1 cellular context compared by ENCODE assay signal in genomic region chr14:39762576-39763401, GRCh38.
A peak's percentile ranks its signal among the peaks of the same experiment; 100 is the strongest.
TF ChIP-seq lines count a peak whose summit lies in the region.

No MANE protein-coding gene starts in this region.

TF ChIP-seq in HepG2, 621 proteins besides CTCF, POLR2A, EP300 and RAD21 (continued from another document and continues in another):
- TF ChIP-seq TERF1 (CRISPR knock-in tag; IDR thresholded peaks at IDR 0.05) (no peak), ZNF607 (CRISPR knock-in tag; IDR thresholded peaks at IDR 0.05; ENCODE audit: borderline replicate concordance) (peak; percentile 95), SSRP1 (CRISPR knock-in tag; IDR thresholded peaks at IDR 0.05) (peak; percentile 70), ZBTB1 (CRISPR knock-in tag; IDR thresholded peaks at IDR 0.05; ENCODE audit: borderline replicate concordance) (no peak), TP53 (CRISPR knock-in tag; conservative IDR thresholded peaks at IDR 0.05) (peak; percentile 70; the same call in 1 of the 2 replicates), ERF (CRISPR knock-in tag; IDR thresholded peaks at IDR 0.05) (peak; percentile 89), HES4 (CRISPR knock-in tag; IDR thresholded peaks at IDR 0.05; ENCODE audit: borderline replicate concordance) (0 out of 2 replicates have a peak, but pooled peaks have one; percentile 18), DBP (CRISPR knock-in tag; IDR thresholded peaks at IDR 0.05; ENCODE audit: not compliant biosample characterization) (no peak), SIN3A (IDR thresholded peaks at IDR 0.05; ENCODE audit: borderline replicate concordance, low read depth, low read length) (no peak), POGZ (CRISPR knock-in tag; IDR thresholded peaks at IDR 0.05) (peak; percentile 100), ZFAT (CRISPR knock-in tag; conservative IDR thresholded peaks at IDR 0.05) (no peak), KLF9 (CRISPR knock-in tag; IDR thresholded peaks at IDR 0.05; ENCODE audit: low read depth) (no peak), MED13 (CRISPR knock-in tag; IDR thresholded peaks at IDR 0.05) (no peak), ZNF10 (CRISPR knock-in tag; IDR thresholded peaks at IDR 0.05; ENCODE audit: borderline replicate concordance, low read depth) (peak; percentile 90; the same call in 1 of the 2 replicates), NPAS2 (CRISPR knock-in tag; IDR thresholded peaks at IDR 0.05; ENCODE audit: borderline replicate concordance) (peak; percentile 89; the same call in 1 of the 2 replicates), FOXA1 (IDR thresholded peaks at IDR 0.05) (no peak), FOXA1 (CRISPR knock-in tag; IDR thresholded peaks at IDR 0.05) (no peak), SOX6 (IDR thresholded peaks at IDR 0.05) (no peak), SOX6 (CRISPR knock-in tag; IDR thresholded peaks at IDR 0.05) (peak; percentile 99), SMYD3 (CRISPR knock-in tag; IDR thresholded peaks at IDR 0.05) (peak; percentile 68; the same call in 1 of the 2 replicates), HOMEZ (CRISPR knock-in tag; IDR thresholded peaks at IDR 0.05; ENCODE audit: low read depth) (peak; percentile 100), ZBTB10 (CRISPR knock-in tag; IDR thresholded peaks at IDR 0.05; ENCODE audit: borderline replicate concordance) (no peak; the same call in 1 of the 2 replicates), NR2F1 (CRISPR knock-in tag; IDR thresholded peaks at IDR 0.05) (peak; percentile 74 to 93), ZNF558 (CRISPR knock-in tag; IDR thresholded peaks at IDR 0.05; ENCODE audit: borderline replicate concordance) (no peak), ZNF678 (CRISPR knock-in tag; IDR thresholded peaks at IDR 0.05) (no peak), ZSCAN21 (CRISPR knock-in tag; IDR thresholded peaks at IDR 0.05; ENCODE audit: borderline replicate concordance) (peak; percentile 81; the same call in 1 of the 2 replicates), ZNF841 (CRISPR knock-in tag; IDR thresholded peaks at IDR 0.05; ENCODE audit: borderline replicate concordance) (no peak), TAF15 (IDR thresholded peaks at IDR 0.05; ENCODE audit: low read depth, low read length, poor library complexity, severe bottlenecking) (no peak), ZNF383 (CRISPR knock-in tag; IDR thresholded peaks at IDR 0.05; ENCODE audit: borderline replicate concordance) (no peak), ZBTB21 (CRISPR knock-in tag; IDR thresholded peaks at IDR 0.05) (no peak; the same call in 1 of the 2 replicates), ZNF713 (CRISPR knock-in tag; IDR thresholded peaks at IDR 0.05) (peak; percentile 82; the same call in 1 of the 2 replicates), ZBTB20 (CRISPR knock-in tag; IDR thresholded peaks at IDR 0.05; ENCODE audit: borderline replicate concordance, low read depth) (peak; percentile 100), CREM (IDR thresholded peaks at IDR 0.05) (peak; percentile 65), CREM (CRISPR knock-in tag; IDR thresholded peaks at IDR 0.05) (no peak), RFX3 (CRISPR knock-in tag; IDR thresholded peaks at IDR 0.05) (no peak; the same call in 1 of the 2 replicates), BHLHE40 (IDR thresholded peaks at IDR 0.05; ENCODE audit: low read length) (peak; percentile 58), PTBP1 (IDR thresholded peaks at IDR 0.05; ENCODE audit: low read depth, low read length, poor library complexity, severe bottlenecking) (no peak), ZNF772 (CRISPR knock-in tag; IDR thresholded peaks at IDR 0.05) (peak; percentile 98), CEBPB (IDR thresholded peaks at IDR 0.05; ENCODE audit: borderline replicate concordance, low read depth, low read length) (peak; percentile 97), NCOA2 (CRISPR knock-in tag; IDR thresholded peaks at IDR 0.05) (peak; percentile 80), EEA1 (CRISPR knock-in tag; IDR thresholded peaks at IDR 0.05; ENCODE audit: borderline replicate concordance) (no peak), ZNF670 (CRISPR knock-in tag; IDR thresholded peaks at IDR 0.05; ENCODE audit: borderline replicate concordance) (peak; percentile 100; the same call in 1 of the 2 replicates), ZBTB42 (CRISPR knock-in tag; IDR thresholded peaks at IDR 0.05) (peak; percentile 81; the same call in 1 of the 2 replicates), HOXA3 (CRISPR knock-in tag; IDR thresholded peaks at IDR 0.05) (peak; percentile 92; the same call in 1 of the 2 replicates)
- TF ChIP-seq, protein P1, sequence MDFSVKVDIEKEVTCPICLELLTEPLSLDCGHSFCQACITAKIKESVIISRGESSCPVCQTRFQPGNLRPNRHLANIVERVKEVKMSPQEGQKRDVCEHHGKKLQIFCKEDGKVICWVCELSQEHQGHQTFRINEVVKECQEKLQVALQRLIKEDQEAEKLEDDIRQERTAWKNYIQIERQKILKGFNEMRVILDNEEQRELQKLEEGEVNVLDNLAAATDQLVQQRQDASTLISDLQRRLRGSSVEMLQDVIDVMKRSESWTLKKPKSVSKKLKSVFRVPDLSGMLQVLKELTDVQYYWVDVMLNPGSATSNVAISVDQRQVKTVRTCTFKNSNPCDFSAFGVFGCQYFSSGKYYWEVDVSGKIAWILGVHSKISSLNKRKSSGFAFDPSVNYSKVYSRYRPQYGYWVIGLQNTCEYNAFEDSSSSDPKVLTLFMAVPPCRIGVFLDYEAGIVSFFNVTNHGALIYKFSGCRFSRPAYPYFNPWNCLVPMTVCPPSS (IDR thresholded peaks at IDR 0.05) = no peak
- TF ChIP-seq, protein P2, sequence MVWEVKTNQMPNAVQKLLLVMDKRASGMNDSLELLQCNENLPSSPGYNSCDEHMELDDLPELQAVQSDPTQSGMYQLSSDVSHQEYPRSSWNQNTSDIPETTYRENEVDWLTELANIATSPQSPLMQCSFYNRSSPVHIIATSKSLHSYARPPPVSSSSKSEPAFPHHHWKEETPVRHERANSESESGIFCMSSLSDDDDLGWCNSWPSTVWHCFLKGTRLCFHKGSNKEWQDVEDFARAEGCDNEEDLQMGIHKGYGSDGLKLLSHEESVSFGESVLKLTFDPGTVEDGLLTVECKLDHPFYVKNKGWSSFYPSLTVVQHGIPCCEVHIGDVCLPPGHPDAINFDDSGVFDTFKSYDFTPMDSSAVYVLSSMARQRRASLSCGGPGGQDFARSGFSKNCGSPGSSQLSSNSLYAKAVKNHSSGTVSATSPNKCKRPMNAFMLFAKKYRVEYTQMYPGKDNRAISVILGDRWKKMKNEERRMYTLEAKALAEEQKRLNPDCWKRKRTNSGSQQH (CRISPR knock-in tag; IDR thresholded peaks at IDR 0.05; ENCODE audit: low read depth) = no peak; the same call in 1 of the 2 replicates
- TF ChIP-seq, protein P3, sequence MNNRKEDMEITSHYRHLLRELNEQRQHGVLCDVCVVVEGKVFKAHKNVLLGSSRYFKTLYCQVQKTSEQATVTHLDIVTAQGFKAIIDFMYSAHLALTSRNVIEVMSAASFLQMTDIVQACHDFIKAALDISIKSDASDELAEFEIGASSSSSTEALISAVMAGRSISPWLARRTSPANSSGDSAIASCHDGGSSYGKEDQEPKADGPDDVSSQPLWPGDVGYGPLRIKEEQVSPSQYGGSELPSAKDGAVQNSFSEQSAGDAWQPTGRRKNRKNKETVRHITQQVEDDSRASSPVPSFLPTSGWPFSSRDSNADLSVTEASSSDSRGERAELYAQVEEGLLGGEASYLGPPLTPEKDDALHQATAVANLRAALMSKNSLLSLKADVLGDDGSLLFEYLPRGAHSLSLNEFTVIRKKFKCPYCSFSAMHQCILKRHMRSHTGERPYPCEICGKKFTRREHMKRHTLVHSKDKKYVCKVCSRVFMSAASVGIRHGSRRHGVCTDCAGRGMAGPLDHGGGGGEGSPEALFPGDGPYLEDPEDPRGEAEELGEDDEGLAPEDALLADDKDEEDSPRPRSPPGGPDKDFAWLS (CRISPR knock-in tag; IDR thresholded peaks at IDR 0.05; ENCODE audit: borderline replicate concordance) = no peak
- TF ChIP-seq, protein P4, sequence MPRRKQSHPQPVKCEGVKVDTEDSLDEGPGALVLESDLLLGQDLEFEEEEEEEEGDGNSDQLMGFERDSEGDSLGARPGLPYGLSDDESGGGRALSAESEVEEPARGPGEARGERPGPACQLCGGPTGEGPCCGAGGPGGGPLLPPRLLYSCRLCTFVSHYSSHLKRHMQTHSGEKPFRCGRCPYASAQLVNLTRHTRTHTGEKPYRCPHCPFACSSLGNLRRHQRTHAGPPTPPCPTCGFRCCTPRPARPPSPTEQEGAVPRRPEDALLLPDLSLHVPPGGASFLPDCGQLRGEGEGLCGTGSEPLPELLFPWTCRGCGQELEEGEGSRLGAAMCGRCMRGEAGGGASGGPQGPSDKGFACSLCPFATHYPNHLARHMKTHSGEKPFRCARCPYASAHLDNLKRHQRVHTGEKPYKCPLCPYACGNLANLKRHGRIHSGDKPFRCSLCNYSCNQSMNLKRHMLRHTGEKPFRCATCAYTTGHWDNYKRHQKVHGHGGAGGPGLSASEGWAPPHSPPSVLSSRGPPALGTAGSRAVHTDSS (CRISPR knock-in tag; conservative IDR thresholded peaks at IDR 0.05) = no peak
- TF ChIP-seq, protein P5, sequence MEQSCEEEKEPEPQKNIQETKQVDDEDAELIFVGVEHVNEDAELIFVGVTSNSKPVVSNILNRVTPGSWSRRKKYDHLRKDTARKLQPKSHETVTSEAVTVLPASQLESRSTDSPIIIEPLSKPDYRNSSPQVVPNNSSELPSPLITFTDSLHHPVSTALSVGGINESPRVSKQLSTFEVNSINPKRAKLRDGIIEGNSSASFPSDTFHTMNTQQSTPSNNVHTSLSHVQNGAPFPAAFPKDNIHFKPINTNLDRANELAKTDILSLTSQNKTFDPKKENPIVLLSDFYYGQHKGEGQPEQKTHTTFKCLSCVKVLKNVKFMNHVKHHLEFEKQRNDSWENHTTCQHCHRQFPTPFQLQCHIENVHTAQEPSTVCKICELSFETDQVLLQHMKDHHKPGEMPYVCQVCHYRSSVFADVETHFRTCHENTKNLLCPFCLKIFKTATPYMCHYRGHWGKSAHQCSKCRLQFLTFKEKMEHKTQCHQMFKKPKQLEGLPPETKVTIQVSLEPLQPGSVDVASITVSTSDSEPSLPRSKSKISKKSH (CRISPR knock-in tag; IDR thresholded peaks at IDR 0.05; ENCODE audit: borderline replicate concordance) = no peak; the same call in 1 of the 2 replicates
- TF ChIP-seq, protein P6, sequence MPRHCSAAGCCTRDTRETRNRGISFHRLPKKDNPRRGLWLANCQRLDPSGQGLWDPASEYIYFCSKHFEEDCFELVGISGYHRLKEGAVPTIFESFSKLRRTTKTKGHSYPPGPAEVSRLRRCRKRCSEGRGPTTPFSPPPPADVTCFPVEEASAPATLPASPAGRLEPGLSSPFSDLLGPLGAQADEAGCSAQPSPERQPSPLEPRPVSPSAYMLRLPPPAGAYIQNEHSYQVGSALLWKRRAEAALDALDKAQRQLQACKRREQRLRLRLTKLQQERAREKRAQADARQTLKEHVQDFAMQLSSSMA (CRISPR knock-in tag; IDR thresholded peaks at IDR 0.05) = no peak
- TF ChIP-seq, protein P7, sequence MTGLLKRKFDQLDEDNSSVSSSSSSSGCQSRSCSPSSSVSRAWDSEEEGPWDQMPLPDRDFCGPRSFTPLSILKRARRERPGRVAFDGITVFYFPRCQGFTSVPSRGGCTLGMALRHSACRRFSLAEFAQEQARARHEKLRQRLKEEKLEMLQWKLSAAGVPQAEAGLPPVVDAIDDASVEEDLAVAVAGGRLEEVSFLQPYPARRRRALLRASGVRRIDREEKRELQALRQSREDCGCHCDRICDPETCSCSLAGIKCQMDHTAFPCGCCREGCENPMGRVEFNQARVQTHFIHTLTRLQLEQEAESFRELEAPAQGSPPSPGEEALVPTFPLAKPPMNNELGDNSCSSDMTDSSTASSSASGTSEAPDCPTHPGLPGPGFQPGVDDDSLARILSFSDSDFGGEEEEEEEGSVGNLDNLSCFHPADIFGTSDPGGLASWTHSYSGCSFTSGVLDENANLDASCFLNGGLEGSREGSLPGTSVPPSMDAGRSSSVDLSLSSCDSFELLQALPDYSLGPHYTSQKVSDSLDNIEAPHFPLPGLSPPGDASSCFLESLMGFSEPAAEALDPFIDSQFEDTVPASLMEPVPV (CRISPR knock-in tag; IDR thresholded peaks at IDR 0.05) = no peak; the same call in 1 of the 2 replicates
